In the genomic region with DNA sequence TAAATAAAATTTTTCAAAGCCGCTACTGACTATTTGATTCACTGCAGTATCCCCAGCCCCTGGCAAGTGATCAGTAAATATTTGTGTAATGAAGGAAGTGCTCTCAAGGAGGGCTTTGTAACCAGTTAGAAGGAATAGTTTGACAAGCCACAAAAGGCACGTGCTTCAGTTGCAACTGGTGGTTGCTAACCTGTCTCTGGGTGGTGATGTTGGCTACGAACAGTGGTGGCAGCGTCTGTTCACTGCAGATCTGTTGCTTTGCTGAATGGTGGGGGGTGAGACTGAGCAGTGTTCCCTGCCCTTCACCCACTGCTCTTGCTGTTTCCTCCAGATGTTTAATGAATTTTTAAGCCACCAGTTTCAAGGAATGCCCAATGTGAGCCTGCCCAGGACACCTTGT, we compare ENCODE assay signal across 23 cellular contexts.
DNase-seq lines count a peak whose midpoint lies in the region; ATAC-seq and TF ChIP-seq lines count a peak whose summit lies in the region.
"Had no signal": no experiment of that assay in that cellular context is flagged by ENCODE, and none has a peak within 500 bp of the region (broad histone marks: within the 10 kb centered on the region; RNA-seq: fewer than 3 reads in every experiment).

No MANE protein-coding gene starts in this region.

- H3K9me2 ChIP-seq in PC-3 (replicated peaks; ENCODE audit: low read length): no peaks in the 10 kb centered on the region

- no peaks in the 10 kb centered on the region for H3K9me3 ChIP-seq in KOPT-K1 (ENCODE audit: insufficient read depth, low read length, poor library complexity, severe bottlenecking)
- no peaks in the 10 kb centered on the region for H3K9me3 ChIP-seq in PC-3 (ENCODE audit: low read length)
- H3K9me3 ChIP-seq in lower lobe of right lung: no peaks in the 10 kb centered on the region
- H3K9me3 ChIP-seq: tibial nerve had no signal

- POLR2A ChIA-PET in PC-3 (lab: Charles Lee; ENCODE audit: unreplicated experiment): no interaction called here

- no peaks in the 10 kb centered on the region for H3K36me3 ChIP-seq in KOPT-K1 (ENCODE audit: insufficient read depth, low read length)
- no peaks in the 10 kb centered on the region for H3K36me3 ChIP-seq in PC-3 (ENCODE audit: low read depth, low read length)
- no peaks in the 10 kb centered on the region for H3K36me3 ChIP-seq in lower lobe of right lung
- H3K36me3 ChIP-seq: tibial nerve had no signal

- TF ChIP-seq CTCF in PC-3 (conservative IDR thresholded peaks at IDR 0.05; ENCODE audit: low read depth, low read length) (no peak), lower lobe of right lung (IDR thresholded peaks at IDR 0.05) (no peak)

- ATAC-seq in PC-3 (peak; percentile 22), lower lobe of right lung (peak; percentile 32 to 66), HG03025 (IDR thresholded peaks at IDR 0.05; ENCODE audit: low FRiP score, unreplicated experiment) (no peak)
- ATAC-seq: esophagus mucosa; left ventricle myocardium superior; stimulated activated memory B cell treated with anti-CD40 and anti-IgM and Interleukin-4, amounts not matched to agents 10 μg/mL and 1 μg/mL and 100 μg/mL, for 72 hours; T-helper 17 cell had no signal

- intact Hi-C loops in PC-3 (cut with micrococcal nuclease) (no loop called here), lower lobe of right lung (cut with DNase I) (no loop called here)

- no peaks in the 10 kb centered on the region for H4K20me1 ChIP-seq in PC-3 (ENCODE audit: low read length)

- no peaks in the 10 kb centered on the region for H3K79me2 ChIP-seq in PC-3 (ENCODE audit: low read length)

- H3K9ac ChIP-seq in PC-3 (ENCODE audit: low read length): no peak overlapping the region
- H3K9ac ChIP-seq: KMS-11 had no signal

- CTCF ChIA-PET in PC-3 (lab: Charles Lee): no interaction called here

- no peaks in the 10 kb centered on the region for H3F3A ChIP-seq in PC-3 (ENCODE audit: low read length, unreplicated experiment)

- 0 out of 2 replicates have a peak, but pooled peaks cover 5% of the 10 kb centered on the region for H3K4me1 ChIP-seq in PC-3 (ENCODE audit: insufficient read depth, low read length)
- no peaks in the 10 kb centered on the region for H3K4me1 ChIP-seq in lower lobe of right lung
- H3K4me1 ChIP-seq: tibial nerve had no signal

- H2AFZ ChIP-seq in PC-3 (ENCODE audit: low read length): no peak overlapping the region

- DNase-seq in NCI-H146 (lab: John Stamatoyannopoulos, UW): peak; percentile 20
- DNase-seq in NCI-H146 treated with DMSO at 0.1 percent for 48 hours (lab: John Stamatoyannopoulos, UW; ENCODE audit: unreplicated experiment): no peak
- DNase-seq in PC-3: peak; percentile 27
- no peak for DNase-seq in lower lobe of right lung
- no peak for DNase-seq in activated effector memory CD4-positive, alpha-beta T cell treated with Interleukin-2 at 50 U/mL for 16 hours
- no peak for DNase-seq in foreskin melanocyte
- DNase-seq: activated CD4-positive, CD25-positive, alpha-beta regulatory T cell treated with anti-CD3 and anti-CD28 coated beads, Interleukin-2, amount 50 U/mL, for 72 hours; activated naive CD4-positive, alpha-beta T cell treated with Interleukin-2 at 50 U/mL for 16 hours; dermis blood vessel endothelial cell; left ventricle myocardium superior; naive B cell; NCI-H1694; NCI-H526 treated with DMSO at 0.1 percent for 48 hours; posterior cingulate gyrus; RPMI8226; T-helper 17 cell had no signal

- H3K27me3 ChIP-seq in PC-3 (ENCODE audit: low read length): no peaks in the 10 kb centered on the region
- no peaks in the 10 kb centered on the region for H3K27me3 ChIP-seq in lower lobe of right lung (ENCODE audit: low read depth)
- H3K27me3 ChIP-seq: tibial nerve had no signal

- H3K4me2 ChIP-seq in PC-3 (ENCODE audit: low read length): no peak overlapping the region
- H3K4me2 ChIP-seq: KMS-11, smooth muscle cell had no signal

- BruUV-seq in PC-3 (replicated peaks; lab: Mats Ljungman, UMichigan): no TSS peak

- H3K4me3 ChIP-seq in PC-3 (ENCODE audit: low read length) (no peak overlapping the region), lower lobe of right lung (no peak overlapping the region)
- H3K4me3 ChIP-seq: smooth muscle cell, tibial nerve had no signal

- H3K27ac ChIP-seq in KOPT-K1 (ENCODE audit: low read depth, low read length, poor library complexity, severe bottlenecking) (peak overlapping the region; percentile 3), PC-3 (ENCODE audit: low read length) (no peak overlapping the region), lower lobe of right lung (no peak overlapping the region)
- H3K27ac ChIP-seq: KMS-11, tibial nerve had no signal

Comparison
In these comparisons a context has a peak if more than half of its experiments do, and no peak if none do; other contexts are left out.
1. DNase-seq: peak in NCI-H146 (single experiment) and PC-3 (single experiment); none in NCI-H146 treated with DMSO at 0.1 percent for 48 hours (single experiment), lower lobe of right lung (single experiment), activated effector memory CD4-positive, alpha-beta T cell treated with Interleukin-2 at 50 U/mL for 16 hours (single experiment) and foreskin melanocyte (single experiment).